ENCODE assay signal across 22 cellular contexts in genomic region chr4:119230288-119230687, GRCh38. TPM values are rescaled to one million over a fixed set of nuclear protein-coding genes. Genes with fewer than 3 reads are reported as not detected.
DNase-seq lines count a peak whose midpoint lies in the region; ATAC-seq and TF ChIP-seq lines count a peak whose summit lies in the region.
"Had no signal": no experiment of that assay in that cellular context is flagged by ENCODE, and none has a peak within 500 bp of the region (broad histone marks: within the 10 kb centered on the region; RNA-seq: fewer than 3 reads in every experiment).

No MANE protein-coding gene starts in this region.

- no peaks in the 10 kb centered on the region for H3K27me3 ChIP-seq in CD4-positive, CD25-positive, alpha-beta regulatory T cell (ENCODE audit: control insufficient read depth, insufficient read depth, low read length)
- no peaks in the 10 kb centered on the region for H3K27me3 ChIP-seq in IMR-90 (ENCODE audit: control insufficient read depth, insufficient read depth, low read length)
- no peaks in the 10 kb centered on the region for H3K27me3 ChIP-seq in mesenchymal stem cell (ENCODE audit: control insufficient read depth in 1 of 2, insufficient read depth in 1 of 2, low read length in 2 of 2)
- H3K27me3 ChIP-seq: BE2C, MG63 had no signal

- TF ChIP-seq CTCF in activated CD8-positive, alpha-beta T cell treated with anti-CD3 and anti-CD28 coated beads for 36 hours (IDR thresholded peaks at IDR 0.05), result no peak
- no peak for TF ChIP-seq CTCF in IMR-90 (conservative IDR thresholded peaks at IDR 0.05; ENCODE audit: low read depth, low read length)

- H3K4me2 ChIP-seq in IMR-90 (ENCODE audit: low read depth, low read length) (no peak overlapping the region), mesenchymal stem cell (ENCODE audit: low read length, poor library complexity, severe bottlenecking) (no peak overlapping the region)
- H3K4me2 ChIP-seq: PC-9 had no signal

- no peaks in the 10 kb centered on the region for H3K27me3 Mint-ChIP-seq in activated CD8-positive, alpha-beta T cell treated with anti-CD3 and anti-CD28 coated beads for 36 hours
- H3K27me3 Mint-ChIP-seq in activated CD8-positive, alpha-beta T cell treated with anti-CD3 and anti-CD28 coated beads, Interleukin-2, amount 10 ng/mL, durations not matched to agents 7 days and 5 days (ENCODE audit: low read depth), result no peaks in the 10 kb centered on the region
- no peaks in the 10 kb centered on the region for H3K27me3 Mint-ChIP-seq in CD4-positive, CD25-positive, alpha-beta regulatory T cell

- no peak for ATAC-seq in activated CD8-positive, alpha-beta T cell treated with anti-CD3 and anti-CD28 coated beads for 36 hours
- no peak for ATAC-seq in activated CD8-positive, alpha-beta T cell treated with anti-CD3 and anti-CD28 coated beads, Interleukin-2, amount 10 ng/mL, durations not matched to agents 7 days and 5 days
- no peak for ATAC-seq in CD4-positive, CD25-positive, alpha-beta regulatory T cell (ENCODE audit: low read depth in 2 of 2)
- no peak for ATAC-seq in IMR-90 (ENCODE audit: low read depth)
- ATAC-seq: HCT116 had no signal

- TF ChIP-seq POLR2A in IMR-90 (IDR thresholded peaks at IDR 0.05; ENCODE audit: low read depth, low read length), result no peak

- H3K79me1 ChIP-seq in IMR-90 (ENCODE audit: low read depth in 1 of 2, low read length in 2 of 2), result peaks cover 29 to 48% of the 10 kb centered on the region in 2 experiments
- peaks cover 22% of the 10 kb centered on the region for H3K79me1 ChIP-seq in mesenchymal stem cell (replicated peaks; ENCODE audit: low read length, poor library complexity, severe bottlenecking)

- H3K4me1 ChIP-seq in CD4-positive, CD25-positive, alpha-beta regulatory T cell (ENCODE audit: control insufficient read depth, insufficient read depth, low read length, poor library complexity, severe bottlenecking), result peaks cover 5% of the 10 kb centered on the region
- H3K4me1 ChIP-seq in IMR-90 (ENCODE audit: control insufficient read depth, insufficient read depth, low read length) (peaks cover 16% of the 10 kb centered on the region), mesenchymal stem cell (ENCODE audit: control insufficient read depth, insufficient read depth, low read depth, low read length) (no peaks in the 10 kb centered on the region)

- H2AFZ ChIP-seq in IMR-90 (replicated peaks; ENCODE audit: low read length, poor library complexity) (no peak overlapping the region), mesenchymal stem cell (ENCODE audit: low read depth, low read length) (no peak overlapping the region)
- H2AFZ ChIP-seq: PC-9 had no signal

- no peak overlapping the region for H4K91ac ChIP-seq in IMR-90 (ENCODE audit: insufficient read depth, low read depth, low read length)
- H4K91ac ChIP-seq in mesenchymal stem cell (ENCODE audit: low read length), result no peak overlapping the region

- dilution Hi-C loops in IMR-90 (cut with HindIII; ENCODE audit: low sequenced_read_pairs, unreplicated experiment), result no loop called here

- intact Hi-C loops in activated CD8-positive, alpha-beta T cell treated with anti-CD3 and anti-CD28 coated beads for 36 hours (cut with micrococcal nuclease), result no loop called here
- intact Hi-C loops in IMR-90 (cut with micrococcal nuclease), result loop anchor here (5.0 kb wide), 1 partner anchor 42 kb away; no protein-coding TSS in a partner anchor

- H3K14ac ChIP-seq in IMR-90 (replicated peaks; ENCODE audit: low read depth, low read length), result no peak overlapping the region
- no peak overlapping the region for H3K14ac ChIP-seq in mesenchymal stem cell (ENCODE audit: low read length in 2 of 2)

- H3K4ac ChIP-seq in IMR-90 (ENCODE audit: low read depth, low read length), result no peak overlapping the region
- H3K4ac ChIP-seq in mesenchymal stem cell (ENCODE audit: low read depth in 1 of 2, low read length in 2 of 2), result no peak overlapping the region

- H4K8ac ChIP-seq in IMR-90 (ENCODE audit: low read depth in 2 of 2, low read length in 2 of 2) (no peak overlapping the region), mesenchymal stem cell (ENCODE audit: low read length) (no peak overlapping the region)

- no peak overlapping the region for H3K56ac ChIP-seq in IMR-90 (ENCODE audit: extremely low read depth, insufficient read depth, low read length)

- WGBS in IMR-90 (ENCODE audit: extremely low coverage in 2 of 2, insufficient read length in 1 of 2), 2 experiments, result no CpG with 5 or more reads among the region's 1 CpG
- 55% methylated on average over 1 of the region's 1 CpG for WGBS in mesenchymal stem cell

- peaks cover 8% of the 10 kb centered on the region for H3K9me1 ChIP-seq in IMR-90 (ENCODE audit: insufficient read depth, low read length)

- no peak overlapping the region for H2BK12ac ChIP-seq in mesenchymal stem cell (ENCODE audit: low read length in 2 of 2)

- no peaks in the 10 kb centered on the region for H3K9me3 Mint-ChIP-seq in activated CD8-positive, alpha-beta T cell treated with anti-CD3 and anti-CD28 coated beads for 36 hours
- H3K9me3 Mint-ChIP-seq in activated CD8-positive, alpha-beta T cell treated with anti-CD3 and anti-CD28 coated beads, Interleukin-2, amount 10 ng/mL, durations not matched to agents 7 days and 5 days (ENCODE audit: insufficient read depth), result no peaks in the 10 kb centered on the region
- peaks cover 0 to 2% (median 0%) of the 10 kb centered on the region in 7 donors for H3K9me3 Mint-ChIP-seq in CD4-positive, CD25-positive, alpha-beta regulatory T cell

- no peak overlapping the region for H4K5ac ChIP-seq in IMR-90 (ENCODE audit: low read depth, low read length)

- H3K36me3 Mint-ChIP-seq in activated CD8-positive, alpha-beta T cell treated with anti-CD3 and anti-CD28 coated beads for 36 hours (ENCODE audit: low read depth), result peaks cover 26% of the 10 kb centered on the region
- H3K36me3 Mint-ChIP-seq in activated CD8-positive, alpha-beta T cell treated with anti-CD3 and anti-CD28 coated beads, Interleukin-2, amount 10 ng/mL, durations not matched to agents 7 days and 5 days (ENCODE audit: low read depth), result peaks cover 9% of the 10 kb centered on the region
- H3K36me3 Mint-ChIP-seq in CD4-positive, CD25-positive, alpha-beta regulatory T cell, result peaks cover 21% of the 10 kb centered on the region
- H3K36me3 Mint-ChIP-seq: CD14-positive monocyte had no signal

- no peak overlapping the region for H3K4me3 Mint-ChIP-seq in activated CD8-positive, alpha-beta T cell treated with anti-CD3 and anti-CD28 coated beads for 36 hours
- no peak overlapping the region for H3K4me3 Mint-ChIP-seq in activated CD8-positive, alpha-beta T cell treated with anti-CD3 and anti-CD28 coated beads, Interleukin-2, amount 10 ng/mL, durations not matched to agents 7 days and 5 days
- H3K4me3 Mint-ChIP-seq in CD4-positive, CD25-positive, alpha-beta regulatory T cell, result no peak overlapping the region
- H3K4me3 Mint-ChIP-seq: CD14-positive monocyte had no signal

- in situ Hi-C loops in IMR-90 (cut with MboI; ENCODE audit: low sequenced_read_pairs), result no loop called here

- no peak overlapping the region for H3K4me3 ChIP-seq in CD4-positive, CD25-positive, alpha-beta regulatory T cell (ENCODE audit: low read depth, low read length)
- H3K4me3 ChIP-seq in IMR-90 (ENCODE audit: insufficient read depth, low read depth, low read length) (no peak overlapping the region), mesenchymal stem cell (ENCODE audit: insufficient read depth in 1 of 2, low read depth in 1 of 2, low read length in 2 of 2) (no peak overlapping the region)
- H3K4me3 ChIP-seq: MG63, PC-9 had no signal

- H2BK120ac ChIP-seq in IMR-90 (ENCODE audit: low read depth, low read length) (no peak overlapping the region), mesenchymal stem cell (ENCODE audit: low read depth, low read length) (no peak overlapping the region)

- no peak overlapping the region for H3K23ac ChIP-seq in IMR-90 (ENCODE audit: low read depth, low read length)
- no peak overlapping the region for H3K23ac ChIP-seq in mesenchymal stem cell (ENCODE audit: low read length in 2 of 2)

- no peak overlapping the region for H2BK5ac ChIP-seq in IMR-90 (ENCODE audit: low read depth, low read length, poor library complexity, severe bottlenecking)
- H2BK5ac ChIP-seq in mesenchymal stem cell (ENCODE audit: low read depth, low read length, poor library complexity, severe bottlenecking), result no peak overlapping the region

- TF ChIP-seq RAD21 in IMR-90 (IDR thresholded peaks at IDR 0.05; ENCODE audit: low read length), result no peak

- H2BK15ac ChIP-seq in IMR-90 (ENCODE audit: low read depth, low read length) (0 out of 3 replicates have a peak overlapping the region, but pooled peaks have one; percentile 12), mesenchymal stem cell (ENCODE audit: low read depth, poor library complexity, severe bottlenecking) (no peak overlapping the region)

- H3K18ac ChIP-seq in IMR-90 (ENCODE audit: low read depth, low read length) (no peak overlapping the region), mesenchymal stem cell (ENCODE audit: low read depth in 1 of 2, low read length in 2 of 2) (no peak overlapping the region)

- peak overlapping the region; percentile 27 for H3K27ac Mint-ChIP-seq in activated CD8-positive, alpha-beta T cell treated with anti-CD3 and anti-CD28 coated beads for 36 hours
- no peak overlapping the region for H3K27ac Mint-ChIP-seq in activated CD8-positive, alpha-beta T cell treated with anti-CD3 and anti-CD28 coated beads, Interleukin-2, amount 10 ng/mL, durations not matched to agents 7 days and 5 days
- H3K27ac Mint-ChIP-seq in CD4-positive, CD25-positive, alpha-beta regulatory T cell, result peak overlapping the region in 2 of 3 donors; percentile 13 to 68

- H3K36me3 ChIP-seq in CD4-positive, CD25-positive, alpha-beta regulatory T cell (ENCODE audit: control insufficient read depth, insufficient read depth, low read length), result peaks cover 10% of the 10 kb centered on the region
- peaks cover 9% of the 10 kb centered on the region for H3K36me3 ChIP-seq in IMR-90 (ENCODE audit: control insufficient read depth, insufficient read depth, low read length)
- peaks cover 4 to 94% of the 10 kb centered on the region in 2 experiments for H3K36me3 ChIP-seq in mesenchymal stem cell (ENCODE audit: control insufficient read depth in 1 of 2, insufficient read depth in 2 of 2, low read depth in 1 of 2, low read length in 2 of 2)
- H3K36me3 ChIP-seq: BE2C, MG63 had no signal

- no TSS peak for BruUV-seq in IMR-90 (replicated peaks; lab: Mats Ljungman, UMichigan)

- H2AK9ac ChIP-seq in IMR-90 (replicated peaks; ENCODE audit: low read depth, low read length, poor library complexity), result no peak overlapping the region

- no peaks in the 10 kb centered on the region for H4K20me1 ChIP-seq in IMR-90 (ENCODE audit: insufficient read depth, low read length)

- no peak overlapping the region for H3K27ac ChIP-seq in CD4-positive, CD25-positive, alpha-beta regulatory T cell (ENCODE audit: insufficient read depth, low read length, poor library complexity, severe bottlenecking)
- H3K27ac ChIP-seq in IMR-90 (ENCODE audit: insufficient read depth, low read length) (no peak overlapping the region), mesenchymal stem cell (ENCODE audit: low read length, poor library complexity, severe bottlenecking) (no peak overlapping the region)
- H3K27ac ChIP-seq: PC-9 had no signal

- H2AK5ac ChIP-seq in IMR-90 (ENCODE audit: low read depth, low read length) (no peak overlapping the region), mesenchymal stem cell (ENCODE audit: low read length, severe bottlenecking) (no peak overlapping the region)

- H3K9me3 ChIP-seq in CD4-positive, CD25-positive, alpha-beta regulatory T cell (ENCODE audit: control insufficient read depth in 2 of 2, low read length in 2 of 2), result no peaks in the 10 kb centered on the region
- H3K9me3 ChIP-seq in IMR-90 (ENCODE audit: control insufficient read depth, insufficient read depth, low read length) (no peaks in the 10 kb centered on the region), mesenchymal stem cell (ENCODE audit: control insufficient read depth, low read length) (no peaks in the 10 kb centered on the region)
- H3K9me3 ChIP-seq: BE2C, MG63 had no signal

- H2BK20ac ChIP-seq in IMR-90 (ENCODE audit: low read depth, low read length), result no peak overlapping the region

- DNase-seq in activated CD8-positive, alpha-beta T cell treated with anti-CD3 and anti-CD28 coated beads for 36 hours, result no peak
- no peak for DNase-seq in activated CD8-positive, alpha-beta T cell treated with anti-CD3 and anti-CD28 coated beads, Interleukin-2, amount 10 ng/mL, durations not matched to agents 7 days and 5 days
- DNase-seq in CD4-positive, CD25-positive, alpha-beta regulatory T cell, result no peak
- DNase-seq in IMR-90 (no peak), mesenchymal stem cell (no peak), NCI-H82 (lab: John Stamatoyannopoulos, UW) (no peak), HPDE6-E6E7 (ENCODE audit: extremely low spot score) (no peak), SIG-M5 (lab: John Stamatoyannopoulos, UW) (no peak)
- DNase-seq: 8988T, ACHN, BE2C, DMS79 treated with DMSO at 0.1 percent for 48 hours, KG1, MG63, NCI-H1105 treated with DMSO at 0.1 percent for 48 hours, NCI-H2029, NCI-H446 treated with DMSO at 0.1 percent for 48 hours, NCI-H526, PC-9, SHP77 had no signal

- CTCF ChIA-PET in activated CD8-positive, alpha-beta T cell treated with anti-CD3 and anti-CD28 coated beads for 36 hours (lab: Charles Lee), result no interaction called here
- CTCF ChIA-PET in activated CD8-positive, alpha-beta T cell treated with anti-CD3 and anti-CD28 coated beads, Interleukin-2, amount 10 ng/mL, durations not matched to agents 7 days and 5 days (lab: Charles Lee), result interaction anchor here (1.1 kb wide), 1 partner anchor 70 kb away, joined by 3 read pairs; a partner anchor contains a TSS
- CTCF ChIA-PET in IMR-90 (lab: Yijun Ruan, JAX), result no interaction called here

- peaks cover 63% of the 10 kb centered on the region for H3K4me1 Mint-ChIP-seq in activated CD8-positive, alpha-beta T cell treated with anti-CD3 and anti-CD28 coated beads for 36 hours (ENCODE audit: low read depth)
- peaks cover 32% of the 10 kb centered on the region for H3K4me1 Mint-ChIP-seq in activated CD8-positive, alpha-beta T cell treated with anti-CD3 and anti-CD28 coated beads, Interleukin-2, amount 10 ng/mL, durations not matched to agents 7 days and 5 days (ENCODE audit: low read depth)
- H3K4me1 Mint-ChIP-seq in CD4-positive, CD25-positive, alpha-beta regulatory T cell, result peaks cover 24 to 66% (median 33%) of the 10 kb centered on the region in 4 donors

- H3K9ac ChIP-seq in IMR-90 (ENCODE audit: low read depth, low read length), result no peak overlapping the region
- peak overlapping the region; percentile 39 for H3K9ac ChIP-seq in mesenchymal stem cell (ENCODE audit: low read length)

- POLR2A ChIA-PET in activated CD8-positive, alpha-beta T cell treated with anti-CD3 and anti-CD28 coated beads for 36 hours (lab: Charles Lee), result interaction anchor here (1.7 kb wide), 1 partner anchor 21 kb away, joined by 5 read pairs; no protein-coding TSS in a partner anchor
- POLR2A ChIA-PET in activated CD8-positive, alpha-beta T cell treated with anti-CD3 and anti-CD28 coated beads, Interleukin-2, amount 10 ng/mL, durations not matched to agents 7 days and 5 days (lab: Charles Lee), result interaction anchor here (1.3 kb wide), 2 partner anchors 17 to 18 kb away, joined by 4 read pairs; partner anchors contain the start of gene USP53
- POLR2A ChIA-PET in IMR-90 (lab: Charles Lee; ENCODE audit: unreplicated experiment), result no interaction called here

RNA-seq across cellular contexts. Expression of gene USP53, which starts 17.8 kb away (rescaled TPM):
- 10 to 100 TPM; 14.4 to 15.8 TPM for total RNA-seq in activated CD8-positive, alpha-beta T cell treated with anti-CD3 and anti-CD28 coated beads for 36 hours
- total RNA-seq in activated CD8-positive, alpha-beta T cell treated with anti-CD3 and anti-CD28 coated beads, Interleukin-2, amount 10 ng/mL, durations not matched to agents 7 days and 5 days, result 10 to 100 TPM in 1 of 2 experiments, 1 to 10 TPM in 1; 10.0 to 10.1 TPM
- total RNA-seq in CD4-positive, CD25-positive, alpha-beta regulatory T cell, result 17.3 TPM
- polyA plus RNA-seq in CD4-positive, CD25-positive, alpha-beta regulatory T cell, result 10 to 100 TPM in 3 of 4 donors, 1 to 10 TPM in 1; 8.0 to 14.0 (median 11.5) TPM
- 24.0 and 34.7 TPM in 2 replicates for total RNA-seq in IMR-90 (2012; rRNA removed)
- 7.6 and 11.2 TPM in 2 replicates for polyA plus RNA-seq in IMR-90 (2012; rRNA removed)
- polyA plus RNA-seq in IMR-90 (2012; cell fraction: cytosol; rRNA removed), result 1.5 and 2.7 TPM in 2 replicates
- 2.8 and 32.8 TPM in 2 replicates for polyA plus RNA-seq in IMR-90 (2012; cell fraction: nucleus; rRNA removed; ENCODE audit: low replicate concordance)
- 17.7 TPM for polyA plus RNA-seq in mesenchymal stem cell (2013, experiment 1 of 2)
- polyA plus RNA-seq in mesenchymal stem cell (2013, experiment 2 of 2), result 17.4 TPM
